Comparison of ENCODE assay signal across 8 cellular contexts in genomic region chrX:11100281-11101035, GRCh38. TPM values are rescaled to one million over a fixed set of nuclear protein-coding genes. Genes with fewer than 3 reads are reported as not detected.
A peak's percentile ranks its signal among the peaks of the same experiment; 100 is the strongest.
DNase-seq lines count a peak whose midpoint lies in the region; ATAC-seq and TF ChIP-seq lines count a peak whose summit lies in the region.

No MANE protein-coding gene starts in this region.

- H3K9me3 ChIP-seq in adipocyte (ENCODE audit: control insufficient read depth, low read length) (no peaks in the 10 kb centered on the region), tibial artery (no peaks in the 10 kb centered on the region)

- DNase-seq in Daoy (ENCODE audit: low read depth) (peak; percentile 71), LNCaP clone FGC (ENCODE audit: low read depth) (peak; percentile 79), adipocyte (ENCODE audit: low read depth) (peak; percentile 81), inferior parietal cortex (ENCODE audit: extremely low spot score) (peak; percentile 59), tibial artery (peak in 1 of 2 donors; percentile 18)
- DNase-seq in activated effector memory CD4-positive, alpha-beta T cell treated with anti-CD3 and anti-CD28 coated beads, Interleukin-2, amount 50 U/mL, for 16 hours, result no peak

- H3K27ac ChIP-seq in tibial artery, result peak overlapping the region; percentile 63 to 71

- TF ChIP-seq CTCF in LNCaP clone FGC (IDR thresholded peaks at IDR 0.05; ENCODE audit: control insufficient read depth, extremely low read depth, insufficient read depth) (peak; percentile 43), tibial artery (IDR thresholded peaks at IDR 0.05) (peak; percentile 28 to 37)

- no peak overlapping the region for H3K4me3 ChIP-seq in LNCaP clone FGC (ENCODE audit: low read depth, low read length)
- H3K4me3 ChIP-seq in adipocyte (ENCODE audit: low read length), result no peak overlapping the region
- no peak overlapping the region for H3K4me3 ChIP-seq in tibial artery

- H3K27me3 ChIP-seq in adipocyte (replicated peaks; ENCODE audit: control insufficient read depth, insufficient read depth, low read length) (no peaks in the 10 kb centered on the region), tibial artery (no peaks in the 10 kb centered on the region)

- intact Hi-C loops in tibial artery (cut with DNase I; ENCODE audit: low total_unique reads), result no loop called here

- peak overlapping the region; percentile 43 for H3K9ac ChIP-seq in adipocyte (ENCODE audit: low read length)

- ATAC-seq in HG03378 (IDR thresholded peaks at IDR 0.05; ENCODE audit: unreplicated experiment) (no peak), GM21576 (IDR thresholded peaks at IDR 0.05; ENCODE audit: unreplicated experiment) (no peak)

- H3K4me1 ChIP-seq in adipocyte (ENCODE audit: control insufficient read depth, insufficient read depth, low read length) (peaks cover 7% of the 10 kb centered on the region), tibial artery (peaks cover 0 to 17% (median 3%) of the 10 kb centered on the region in 4 donors)

- H3K36me3 ChIP-seq in adipocyte (ENCODE audit: control insufficient read depth, insufficient read depth, low read length, severe bottlenecking), result no peaks in the 10 kb centered on the region
- no peaks in the 10 kb centered on the region for H3K36me3 ChIP-seq in tibial artery

RNA-seq across cellular contexts. Expression of gene HCCS, which starts 10.7 kb away (rescaled TPM):
- 33.5 and 40.1 TPM in 2 replicates for total RNA-seq in Daoy (2014; rRNA removed; shearing (Covaris generic))
